ENCODE assay signal across 19 cellular contexts in the genomic region with DNA sequence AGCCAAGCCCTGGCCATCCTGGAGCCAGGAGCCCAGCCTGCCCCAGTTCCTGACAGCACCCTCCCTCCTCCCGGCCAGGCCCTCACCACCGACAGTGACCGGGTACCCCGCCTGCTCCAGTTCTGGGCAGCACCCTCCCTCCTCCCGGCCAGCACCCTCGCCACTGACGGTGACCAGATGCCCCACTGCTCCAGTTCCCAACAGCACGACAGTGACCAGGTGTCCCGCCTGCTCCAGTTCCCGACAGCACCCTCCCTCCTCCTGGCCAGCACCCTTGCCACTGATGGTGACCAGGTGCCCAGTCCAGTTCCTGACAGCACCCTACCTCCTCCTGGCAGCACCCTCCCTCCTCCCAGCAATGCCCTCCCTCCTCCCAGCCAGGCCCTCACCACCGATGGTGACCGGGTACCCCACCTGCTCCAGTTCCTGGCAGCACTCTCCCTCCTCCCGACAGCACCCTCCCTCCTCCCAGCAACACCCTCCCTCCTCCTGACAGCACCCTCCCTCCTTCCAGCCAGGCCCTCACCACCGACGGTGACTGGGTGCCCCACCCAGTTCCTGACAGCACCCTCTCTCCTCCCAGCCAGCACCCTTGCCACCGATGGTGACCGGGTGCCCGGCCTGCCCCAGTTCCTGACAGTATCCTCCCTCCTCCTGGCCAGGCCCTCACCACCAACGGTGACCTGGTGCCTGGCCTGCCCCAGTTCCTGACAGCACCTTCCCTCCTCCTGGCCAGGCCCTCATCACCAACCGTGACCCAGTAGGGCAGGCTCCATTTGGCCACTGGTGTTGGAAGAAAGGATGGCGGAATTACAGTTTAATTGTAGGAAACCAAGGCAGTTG. TPM values are rescaled to one million over a fixed set of nuclear protein-coding genes. Genes with fewer than 3 reads are reported as not detected.
A peak's percentile ranks its signal among the peaks of the same experiment; 100 is the strongest.
DNase-seq lines count a peak whose midpoint lies in the region; ATAC-seq and TF ChIP-seq lines count a peak whose summit lies in the region.
"Had no signal": no experiment of that assay in that cellular context is flagged by ENCODE, and none has a peak within 500 bp of the region (broad histone marks: within the 10 kb centered on the region; RNA-seq: fewer than 3 reads in every experiment).

No MANE protein-coding gene starts in this region.

- no peak overlapping the region for H3K14ac ChIP-seq in H9 (ENCODE audit: insufficient read depth, low read length)

- peaks cover 8% of the 10 kb centered on the region for H3K36me3 ChIP-seq in left ventricle myocardium inferior

- TF ChIP-seq CTCF in H9 (conservative IDR thresholded peaks at IDR 0.05) (no peak), left ventricle myocardium inferior (IDR thresholded peaks at IDR 0.05; ENCODE audit: borderline replicate concordance) (no peak), GM10248 (IDR thresholded peaks at IDR 0.05; ENCODE audit: control extremely low read depth, extremely low read depth, low read depth, missing control alignments) (no peak)

- H3K27ac ChIP-seq in H9 (ENCODE audit: insufficient read length, low read depth, low read length) (no peak overlapping the region), left ventricle myocardium inferior (replicated peaks) (peak overlapping the region; percentile 82)

- H3K18ac ChIP-seq in H9 (ENCODE audit: insufficient read length, low read depth, low read length), result peak overlapping the region; percentile 18

- no peak overlapping the region for H3K4ac ChIP-seq in H9 (ENCODE audit: low read depth, low read length)

- H3K23me2 ChIP-seq in H9 (ENCODE audit: insufficient read length, low read depth, low read length, poor library complexity, severe bottlenecking), result no peaks in the 10 kb centered on the region

- CTCF ChIA-PET in GM10248 (lab: Yijun Ruan, JAX), result no interaction called here

- no CpG with 5 or more reads among the region's 21 CpGs for WGBS in H9 (ENCODE audit: extremely low coverage, insufficient read length, low lambda C conversion rate)

- ATAC-seq in sciatic nerve (no peak), GM21528 (IDR thresholded peaks at IDR 0.05; ENCODE audit: low FRiP score, unreplicated experiment) (no peak)
- ATAC-seq: naive thymus-derived CD8-positive, alpha-beta T cell had no signal

- no peak overlapping the region for H3K4me3 Mint-ChIP-seq in H9
- no peak overlapping the region for H3K4me3 Mint-ChIP-seq in T-helper 2 cell treated with Interferon-gamma antibody and Interleukin-4, amounts not matched to agents 5 μg/mL and 100 μg/mL, for 36 hours
- H3K4me3 Mint-ChIP-seq: naive thymus-derived CD8-positive, alpha-beta T cell had no signal

- peaks cover 16 to 25% of the 10 kb centered on the region in 2 experiments for H3K4me1 Mint-ChIP-seq in H9
- peaks cover 4% of the 10 kb centered on the region for H3K4me1 Mint-ChIP-seq in T-helper 2 cell treated with Interferon-gamma antibody and Interleukin-4, amounts not matched to agents 5 μg/mL and 100 μg/mL, for 36 hours (ENCODE audit: low read depth)

- no peaks in the 10 kb centered on the region for H3K27me3 Mint-ChIP-seq in H9 (ENCODE audit: low read depth)
- no peaks in the 10 kb centered on the region for H3K27me3 Mint-ChIP-seq in T-helper 2 cell treated with Interferon-gamma antibody and Interleukin-4, amounts not matched to agents 5 μg/mL and 100 μg/mL, for 36 hours (ENCODE audit: low read depth)

- H3K9me3 ChIP-seq in H9 (ENCODE audit: control insufficient read depth, low read depth, low read length) (no peaks in the 10 kb centered on the region), left ventricle myocardium inferior (replicated peaks) (no peaks in the 10 kb centered on the region)
- H3K9me3 ChIP-seq: Caco-2 had no signal

- no peak overlapping the region for H2AFZ ChIP-seq in H9 (ENCODE audit: low read length)

- H4K20me1 ChIP-seq in H9 (ENCODE audit: control insufficient read depth, insufficient read depth, insufficient read length), result no peaks in the 10 kb centered on the region

- H2BK20ac ChIP-seq in H9 (ENCODE audit: low read depth, low read length, poor library complexity, severe bottlenecking), result no peak overlapping the region

- intact Hi-C loops in left ventricle myocardium inferior (cut with micrococcal nuclease), result no loop called here
- intact Hi-C loops in sciatic nerve (cut with DNase I), result no loop called here

- no peak overlapping the region for H3K4me2 ChIP-seq in H9 (ENCODE audit: insufficient read depth, insufficient read length, low read length)

- H3K9me3 Mint-ChIP-seq in H9, result peaks cover 10 to 16% of the 10 kb centered on the region in 2 experiments; a peak in 4 of 5 replicates
- peaks cover 14% of the 10 kb centered on the region for H3K9me3 Mint-ChIP-seq in T-helper 2 cell treated with Interferon-gamma antibody and Interleukin-4, amounts not matched to agents 5 μg/mL and 100 μg/mL, for 36 hours
- H3K9me3 Mint-ChIP-seq: naive thymus-derived CD8-positive, alpha-beta T cell had no signal

- H2BK12ac ChIP-seq in H9 (ENCODE audit: insufficient read length, low read depth, low read length), result no peak overlapping the region

- H2BK5ac ChIP-seq in H9 (ENCODE audit: insufficient read length, low read length), result no peak overlapping the region

- H3K27me3 ChIP-seq in H9 (ENCODE audit: insufficient read depth, low read length) (no peaks in the 10 kb centered on the region), left ventricle myocardium inferior (ENCODE audit: low read depth) (peaks cover 2% of the 10 kb centered on the region)

- no peak overlapping the region for H3T11ph ChIP-seq in H9 (ENCODE audit: low read length)

- H3K36me3 Mint-ChIP-seq in H9 (ENCODE audit: insufficient read depth in 1 of 3, low read depth in 3 of 3), result peaks cover 13 to 21% (median 19%) of the 10 kb centered on the region in 3 experiments
- H3K36me3 Mint-ChIP-seq in T-helper 2 cell treated with Interferon-gamma antibody and Interleukin-4, amounts not matched to agents 5 μg/mL and 100 μg/mL, for 36 hours (ENCODE audit: low read depth), result peaks cover 9% of the 10 kb centered on the region
- H3K36me3 Mint-ChIP-seq: naive thymus-derived CD8-positive, alpha-beta T cell had no signal

- H3K4me1 ChIP-seq in H9 (ENCODE audit: insufficient read depth, low read length), result peaks cover 6% of the 10 kb centered on the region
- H3K4me1 ChIP-seq in left ventricle myocardium inferior, result peaks cover 51% of the 10 kb centered on the region
- H3K4me1 ChIP-seq: Caco-2 had no signal

- DNase-seq in H9, result no peak
- peak; percentile 45 for DNase-seq in SK-N-DZ (ENCODE audit: low spot score)
- DNase-seq in left ventricle myocardium inferior, result peak; percentile 78
- peak; percentile 49 for DNase-seq in sciatic nerve (ENCODE audit: low spot score)
- DNase-seq in GM10248 (ENCODE audit: extremely low spot score), result no peak
- DNase-seq in T-helper 2 cell treated with Interferon-gamma antibody and Interleukin-4, amounts not matched to agents 5 μg/mL and 100 μg/mL, for 36 hours (ENCODE audit: low spot score), result no peak
- no peak for DNase-seq in amniotic stem cell (lab: John Stamatoyannopoulos, UW)
- DNase-seq: activated CD4-positive, alpha-beta T cell treated with anti-CD3 and anti-CD28 coated beads, Interleukin-2, amount 50 U/mL, for 4 hours; activated T-cell treated with anti-CD3 and anti-CD28 coated beads, Interleukin-2, amount 50 U/mL, for 48 hours; AML-193; naive thymus-derived CD8-positive, alpha-beta T cell; NCI-H524 treated with DMSO at 0.1 percent for 48 hours had no signal

- no peak overlapping the region for H3K23ac ChIP-seq in H9 (ENCODE audit: insufficient read length, low read depth, low read length)

- no peak overlapping the region for H4K91ac ChIP-seq in H9 (ENCODE audit: insufficient read length, low read depth, low read length)

- no peaks in the 10 kb centered on the region for H3K79me2 ChIP-seq in H9 (ENCODE audit: insufficient read depth, low read length)

- H4K8ac ChIP-seq in H9 (replicated peaks; ENCODE audit: insufficient read length, low read depth, low read length), result no peak overlapping the region

- POLR2A ChIA-PET in GM10248 (lab: Yijun Ruan, JAX), result no interaction called here

- H2BK15ac ChIP-seq in H9 (ENCODE audit: low read depth, low read length), result no peak overlapping the region

- H3K27ac Mint-ChIP-seq in H9, result peak overlapping the region in 1 of 3 experiments; percentile 76; a peak in 2 of 7 replicates
- no peak overlapping the region for H3K27ac Mint-ChIP-seq in T-helper 2 cell treated with Interferon-gamma antibody and Interleukin-4, amounts not matched to agents 5 μg/mL and 100 μg/mL, for 36 hours

- no peak overlapping the region for H4K5ac ChIP-seq in H9 (ENCODE audit: insufficient read length, low read depth, low read length)

- H3K79me1 ChIP-seq in H9 (ENCODE audit: insufficient read depth, low read depth, low read length, poor library complexity, severe bottlenecking), result no peaks in the 10 kb centered on the region

- no peak overlapping the region for H3K56ac ChIP-seq in H9 (ENCODE audit: insufficient read length, low read depth, low read length)

- H2AK5ac ChIP-seq in H9 (ENCODE audit: insufficient read length, low read length), result no peak overlapping the region

- no peak overlapping the region for H3K4me3 ChIP-seq in left ventricle myocardium inferior

- H3K9ac ChIP-seq in H9 (ENCODE audit: extremely low read depth, insufficient read length, low read length), result no peak overlapping the region

- no peak overlapping the region for H2BK120ac ChIP-seq in H9 (ENCODE audit: low read depth, low read length, poor library complexity, severe bottlenecking)

RNA-seq across cellular contexts. Expression of a gene that starts 40.3 kb away (rescaled TPM):
- total RNA-seq in H9 (2021) (1.5 and 1.6 TPM in 2 replicates), left ventricle myocardium inferior (17.5 TPM), sciatic nerve (2.0 TPM)
- polyA plus RNA-seq in SK-N-DZ (2014; cell fraction: cytosol; rRNA removed), result 1.9 and 3.3 TPM in 2 replicates
- polyA plus RNA-seq in SK-N-DZ (2014; cell fraction: nucleus; rRNA removed), result 4.3 and 5.3 TPM in 2 replicates
- total RNA-seq: Caco-2, fibroblast of villous mesenchyme, G401, lung microvascular endothelial cell, M059J, SK-MEL-5 had no signal

Comparison
In these comparisons a context has a peak if more than half of its experiments do, and no peak if none do; other contexts are left out.
1. DNase-seq: peak in SK-N-DZ (single experiment), left ventricle myocardium inferior (single experiment) and sciatic nerve (single experiment); none in H9 (single experiment), GM10248 (single experiment), T-helper 2 cell treated with Interferon-gamma antibody and Interleukin-4, amounts not matched to agents 5 μg/mL and 100 μg/mL, for 36 hours (single experiment) and amniotic stem cell (single experiment).